ENCODE assay signal across 2 cellular contexts in genomic region chr22:27730649-27731433, GRCh38.
TF ChIP-seq lines count a peak whose summit lies in the region.

No MANE protein-coding gene starts in this region.

TF ChIP-seq in HepG2, 621 proteins besides CTCF, POLR2A, EP300 and RAD21:
- TF ChIP-seq NFIB (CRISPR knock-in tag; IDR thresholded peaks at IDR 0.05; ENCODE audit: borderline replicate concordance), result no peak
- TF ChIP-seq ZFP36L1 (CRISPR knock-in tag; IDR thresholded peaks at IDR 0.05), result no peak
- peak; percentile 41 for TF ChIP-seq ZNF629 (CRISPR knock-in tag; conservative IDR thresholded peaks at IDR 0.05)
TF ChIP-seq in HepG2: peak in this region for 1.

TF ChIP-seq in K562, 482 proteins besides CTCF, POLR2A, EP300 and RAD21:
- no peak for TF ChIP-seq PCBP1 (IDR thresholded peaks at IDR 0.05; ENCODE audit: low read depth, low read length, poor library complexity, severe bottlenecking)
- no peak for TF ChIP-seq ZNF695 (CRISPR knock-in tag; IDR thresholded peaks at IDR 0.05)
- no peak for TF ChIP-seq THRB (CRISPR knock-in tag; conservative IDR thresholded peaks at IDR 0.05)
- TF ChIP-seq RBM25 (IDR thresholded peaks at IDR 0.05; ENCODE audit: low read depth, low read length, severe bottlenecking), result peak; percentile 56
